6 cellular contexts compared by ENCODE assay signal in the genomic region with DNA sequence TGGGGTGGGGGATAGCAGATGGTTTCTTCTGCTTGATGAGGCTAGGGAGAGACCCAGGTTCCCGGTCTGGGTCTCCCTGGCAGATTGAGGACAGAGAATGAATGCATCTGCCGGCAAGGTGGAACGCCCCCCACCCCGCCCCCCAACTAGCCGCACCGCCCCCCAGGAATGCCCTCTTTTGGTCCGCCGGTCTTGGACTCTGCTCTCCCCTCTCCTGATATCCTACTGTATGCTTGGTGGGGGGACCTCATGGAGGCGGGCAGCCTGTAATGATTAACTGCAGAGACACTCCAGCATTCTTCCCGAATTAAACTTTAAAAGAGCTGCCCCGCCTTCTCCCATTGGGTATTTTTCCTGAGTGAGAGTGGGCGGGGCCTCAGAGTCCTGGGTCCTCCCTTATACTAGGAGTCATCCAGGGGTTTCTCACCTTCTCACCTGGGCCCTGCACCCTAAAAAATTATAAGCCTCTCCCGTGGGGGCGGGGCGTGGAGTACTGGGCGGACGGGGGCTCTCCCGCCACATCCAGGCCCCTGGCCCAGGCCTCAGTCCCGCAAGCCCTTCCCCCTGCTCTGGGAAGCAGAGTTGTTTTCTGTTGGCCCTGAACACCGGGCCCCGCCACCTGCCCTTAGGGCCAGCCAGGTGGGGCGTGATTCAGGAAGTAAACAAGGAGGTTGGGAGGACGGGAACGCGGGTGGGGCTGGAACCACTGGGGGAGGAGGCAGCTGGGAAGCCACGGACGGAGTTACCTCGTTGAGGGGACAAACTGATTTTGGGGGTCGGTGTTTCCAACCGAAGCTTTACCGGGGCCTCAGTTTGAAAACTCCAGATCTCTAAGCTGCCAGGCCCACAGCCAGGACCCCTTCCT. TPM values are rescaled to one million over a fixed set of nuclear protein-coding genes. Genes with fewer than 3 reads are reported as not detected.
DNase-seq lines count a peak whose midpoint lies in the region; ATAC-seq and TF ChIP-seq lines count a peak whose summit lies in the region.

No MANE protein-coding gene starts in this region.

- H3K4me3 Mint-ChIP-seq in CD4-positive, alpha-beta T cell, result no peak overlapping the region

- DNase-seq in CD4-positive, alpha-beta T cell, result no peak
- DNase-seq in NCI-H510A treated with DMSO at 0.1 percent for 48 hours (lab: John Stamatoyannopoulos, UW), result peak; percentile 86
- peak; percentile 94 for DNase-seq in hepatocyte (ENCODE audit: low spot score)
- no peak for DNase-seq in pons (ENCODE audit: low spot score)

- peaks cover 10% of the 10 kb centered on the region for H3K27me3 ChIP-seq in CD4-positive, alpha-beta T cell (ENCODE audit: control insufficient read depth, insufficient read depth, low read length)
- no peaks in the 10 kb centered on the region for H3K27me3 ChIP-seq in hepatocyte

- H3K36me3 ChIP-seq in hepatocyte (replicated peaks; ENCODE audit: insufficient read depth, low read depth), result no peaks in the 10 kb centered on the region

- no peak overlapping the region for H3K27ac ChIP-seq in CD4-positive, alpha-beta T cell (ENCODE audit: low read depth, low read length)
- peak overlapping the region; percentile 99 for H3K27ac ChIP-seq in hepatocyte

- H3K4me2 ChIP-seq in hepatocyte, result peak overlapping the region; percentile 93

- POLR2A ChIA-PET in CD4-positive, alpha-beta T cell (lab: Charles Lee), result interaction anchor here (1.3 kb wide), 1 partner anchor 14 kb away, joined by 3 read pairs; no protein-coding TSS in a partner anchor

- H3K27ac Mint-ChIP-seq in CD4-positive, alpha-beta T cell, result peak overlapping the region; percentile 68

- peaks cover 20% of the 10 kb centered on the region for H3K27me3 Mint-ChIP-seq in CD4-positive, alpha-beta T cell

- 6% methylated on average over 22 of the region's 31 CpGs for WGBS in hepatocyte (ENCODE audit: low lambda C conversion rate, missing lambda C conversion rate)

- no peaks in the 10 kb centered on the region for H3K9me3 ChIP-seq in CD4-positive, alpha-beta T cell (ENCODE audit: control insufficient read depth, low read length)
- no peaks in the 10 kb centered on the region for H3K9me3 ChIP-seq in hepatocyte (ENCODE audit: low read depth)

- TF ChIP-seq CTCF in CD4-positive, alpha-beta T cell (IDR thresholded peaks at IDR 0.05), result no peak
- TF ChIP-seq CTCF in hepatocyte (IDR thresholded peaks at IDR 0.05; ENCODE audit: poor library complexity), result no peak

- peaks cover 38% of the 10 kb centered on the region for H3K4me1 ChIP-seq in hepatocyte (ENCODE audit: insufficient read depth)

- no peaks in the 10 kb centered on the region for H3K36me3 Mint-ChIP-seq in CD4-positive, alpha-beta T cell (ENCODE audit: low read depth)

- no peak for ATAC-seq in CD4-positive, alpha-beta T cell (ENCODE audit: poor library complexity)
- ATAC-seq in HG03521 (IDR thresholded peaks at IDR 0.05; ENCODE audit: unreplicated experiment) (no peak), GM19395 (IDR thresholded peaks at IDR 0.05; ENCODE audit: unreplicated experiment) (no peak)

- peak overlapping the region; percentile 36 for H2AFZ ChIP-seq in hepatocyte

- peaks cover 6% of the 10 kb centered on the region for H3K4me1 Mint-ChIP-seq in CD4-positive, alpha-beta T cell (ENCODE audit: low read depth)

- H3K79me2 ChIP-seq in hepatocyte, result peaks cover 23% of the 10 kb centered on the region

- no peaks in the 10 kb centered on the region for H3K9me2 ChIP-seq in hepatocyte (replicated peaks; ENCODE audit: insufficient read depth)

- no peaks in the 10 kb centered on the region for H3K9me3 Mint-ChIP-seq in CD4-positive, alpha-beta T cell

- H3K4me3 ChIP-seq in hepatocyte, result peak overlapping the region; percentile 83

- intact Hi-C loops in CD4-positive, alpha-beta T cell (cut with DNase I, micrococcal nuclease), result no loop called here

- CTCF ChIA-PET in CD4-positive, alpha-beta T cell (lab: Charles Lee), result interaction anchor here (2.5 kb wide), 1 partner anchor 8 kb away, joined by 9 read pairs; the partner anchor contains the start of gene MIEN1

- peaks cover 5% of the 10 kb centered on the region for H4K20me1 ChIP-seq in hepatocyte (ENCODE audit: insufficient read depth, poor library complexity, severe bottlenecking)

RNA-seq across cellular contexts. Expression of gene GRB7, which starts 1.5 kb away (rescaled TPM):
- not detected for total RNA-seq in CD4-positive, alpha-beta T cell
- total RNA-seq in hepatocyte, result 19.0 and 22.8 TPM in 2 replicates
- 29.4 and 29.7 TPM in 2 replicates for polyA plus RNA-seq in hepatocyte

RNA-seq across cellular contexts. Expression of gene MIEN1, which starts 8.9 kb away (rescaled TPM):
- 10 to 100 TPM; 31.5 to 32.3 TPM for total RNA-seq in CD4-positive, alpha-beta T cell
- 37.2 and 72.6 TPM in 2 replicates for total RNA-seq in hepatocyte
- 129 and 133 TPM in 2 replicates for polyA plus RNA-seq in hepatocyte

RNA-seq across cellular contexts. Expression of gene ERBB2, which starts 39.4 kb away (rescaled TPM):
- total RNA-seq in CD4-positive, alpha-beta T cell, result 1 to 10 TPM; 2.4 to 4.6 TPM
- total RNA-seq in hepatocyte, result 77.7 and 93.1 TPM in 2 replicates
- 72.9 and 76.4 TPM in 2 replicates for polyA plus RNA-seq in hepatocyte

RNA-seq across cellular contexts. Expression of gene PGAP3, which starts 51.4 kb away (rescaled TPM):
- 10 to 100 TPM; 26.1 to 30.7 TPM for total RNA-seq in CD4-positive, alpha-beta T cell
- 26.8 and 33.0 TPM in 2 replicates for total RNA-seq in hepatocyte
- 35.4 and 35.6 TPM in 2 replicates for polyA plus RNA-seq in hepatocyte

Comparison
In these comparisons a context has a peak if more than half of its experiments do, and no peak if none do; other contexts are left out.
1. DNase-seq: peak in NCI-H510A treated with DMSO at 0.1 percent for 48 hours (single experiment) and hepatocyte (single experiment); none in CD4-positive, alpha-beta T cell (0 of 10) and pons (single experiment).
2. RNA of gene GRB7, which starts 1.5 kb away (total RNA-seq): 19.0 to 22.8 TPM in hepatocyte; not detected in CD4-positive, alpha-beta T cell; every median in the first group is over 10 times any median in the second.
3. RNA of gene ERBB2, which starts 39.4 kb away (total RNA-seq): 77.7 to 93.1 TPM in hepatocyte; 2.4 to 4.6 TPM in CD4-positive, alpha-beta T cell; every median in the first group is over 10 times any median in the second.